In the genomic region with DNA sequence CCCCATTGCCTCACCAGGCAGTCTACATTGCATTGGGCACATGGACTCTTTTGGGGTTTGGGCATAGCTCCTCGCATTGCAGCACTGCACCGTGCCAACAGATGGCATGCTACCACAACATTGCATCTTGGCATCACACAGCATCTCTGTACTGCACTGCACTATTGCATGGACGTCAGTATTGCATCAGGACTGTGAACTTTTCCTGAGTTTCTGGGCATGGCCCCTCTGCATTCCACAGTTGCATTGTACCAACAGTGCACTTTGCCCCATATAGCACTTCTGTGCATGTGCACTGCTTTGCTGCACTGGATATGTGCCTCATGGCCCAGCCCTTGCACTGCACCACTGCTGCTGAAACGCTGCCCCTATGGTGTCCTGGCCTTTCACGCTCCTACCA, we compare ENCODE assay signal across 9 cellular contexts. TPM values are rescaled to one million over a fixed set of nuclear protein-coding genes. Genes with fewer than 3 reads are reported as not detected.
DNase-seq lines count a peak whose midpoint lies in the region; ATAC-seq and TF ChIP-seq lines count a peak whose summit lies in the region.
"Had no signal": no experiment of that assay in that cellular context is flagged by ENCODE, and none has a peak within 500 bp of the region (broad histone marks: within the 10 kb centered on the region; RNA-seq: fewer than 3 reads in every experiment).

No MANE protein-coding gene starts in this region.

- peaks cover 22% of the 10 kb centered on the region for H3K4me1 ChIP-seq in osteoblast (ENCODE audit: insufficient read depth, low read length)

- no peak overlapping the region for H3K27ac ChIP-seq in osteoblast (ENCODE audit: low read depth, low read length)

- H3K4me2 ChIP-seq in osteoblast (ENCODE audit: insufficient read depth, low read length), result no peak overlapping the region

- no peaks in the 10 kb centered on the region for H4K20me1 ChIP-seq in osteoblast (ENCODE audit: insufficient read depth, low read length)

- TF ChIP-seq CTCF in osteoblast (IDR thresholded peaks at IDR 0.05; ENCODE audit: extremely low read depth, low read depth, low read length), result peak; percentile 63

- DNase-seq in DMS 273 (lab: John Stamatoyannopoulos, UW; ENCODE audit: unreplicated experiment) (peak; percentile 58), DMS 273 treated with DMSO at 0.1 percent for 48 hours (lab: John Stamatoyannopoulos, UW) (no peak), NCI-H128 (lab: John Stamatoyannopoulos, UW; ENCODE audit: unreplicated experiment) (peak; percentile 31), ecto neural progenitor cell (ENCODE audit: low spot score) (peak; percentile 47), osteoblast (ENCODE audit: insufficient read length, low spot score, missing footprints) (peak; percentile 93), NCI-H526 treated with DMSO at 0.1 percent for 48 hours (lab: John Stamatoyannopoulos, UW) (no peak)

- no peak for ATAC-seq in HG02885 (IDR thresholded peaks at IDR 0.05; ENCODE audit: poor library complexity, unreplicated experiment)
- ATAC-seq in HG02840 (IDR thresholded peaks at IDR 0.05; ENCODE audit: low FRiP score, unreplicated experiment), result no peak

- no peak overlapping the region for H3K4me3 ChIP-seq in osteoblast (ENCODE audit: insufficient read depth, low read length)
- H3K4me3 ChIP-seq: lung had no signal

- no peaks in the 10 kb centered on the region for H3K79me2 ChIP-seq in osteoblast (ENCODE audit: insufficient read depth, low read length)

- no peaks in the 10 kb centered on the region for H3K27me3 ChIP-seq in osteoblast (ENCODE audit: insufficient read depth, low read length)

- H3K36me3 ChIP-seq in osteoblast (ENCODE audit: insufficient read depth, low read length), result no peaks in the 10 kb centered on the region

- H2AFZ ChIP-seq in osteoblast (ENCODE audit: low read length), result no peak overlapping the region

- no peaks in the 10 kb centered on the region for H3K9me3 ChIP-seq in osteoblast (ENCODE audit: low read depth, low read length)

RNA-seq across cellular contexts. Expression of a gene that starts 9.6 kb away (rescaled TPM):
- total RNA-seq in osteoblast, result 9.4 and 16.2 TPM in 2 replicates

RNA-seq across cellular contexts. Expression of a gene that starts 15.1 kb away (rescaled TPM):
- total RNA-seq in osteoblast, result 23.5 and 25.6 TPM in 2 replicates

Comparison
In these comparisons a context has a peak if more than half of its experiments do, and no peak if none do; other contexts are left out.
1. DNase-seq: peak in DMS 273 (single experiment), NCI-H128 (single experiment), ecto neural progenitor cell (single experiment) and osteoblast (single experiment); none in DMS 273 treated with DMSO at 0.1 percent for 48 hours (single experiment) and NCI-H526 treated with DMSO at 0.1 percent for 48 hours (single experiment).